In genomic region chr16:54270711-54271110, GRCh38 we compare ENCODE assay signal across 21 cellular contexts. TPM values are rescaled to one million over a fixed set of nuclear protein-coding genes. Genes with fewer than 3 reads are reported as not detected.
DNase-seq lines count a peak whose midpoint lies in the region; ATAC-seq, FAIRE-seq and TF ChIP-seq lines count a peak whose summit lies in the region.
"Had no signal": no experiment of that assay in that cellular context is flagged by ENCODE, and none has a peak within 500 bp of the region (broad histone marks: within the 10 kb centered on the region; RNA-seq: fewer than 3 reads in every experiment).

No MANE protein-coding gene starts in this region.

- TF ChIP-seq EP300 in H1 (IDR thresholded peaks at IDR 0.05; ENCODE audit: borderline replicate concordance in 1 of 2, low read depth in 2 of 2, low read length in 2 of 2), result no peak

- 85% methylated on average over 3 of the region's 3 CpGs; no CpG with 5 or more reads in 1 of the 2 experiments for WGBS in H1 (ENCODE audit: extremely low coverage in 1 of 2, insufficient coverage in 1 of 2, insufficient read length in 1 of 2, insufficient replicate concordance in 2 of 2, low coverage in 1 of 2, low lambda C conversion rate in 2 of 2, missing lambda C conversion rate in 1 of 2), 2 experiments

- no peaks in the 10 kb centered on the region; the same call in 2 of the 3 replicates for H3K36me3 Mint-ChIP-seq in GM23338 (ENCODE audit: low read depth)
- H3K36me3 Mint-ChIP-seq in CD4-positive, alpha-beta T cell (ENCODE audit: low read depth), result no peaks in the 10 kb centered on the region

- H3K9me2 ChIP-seq in GM23338 (ENCODE audit: insufficient read depth), result no peaks in the 10 kb centered on the region

- H2BK5ac ChIP-seq in H1 (ENCODE audit: low read depth, low read length), result no peak overlapping the region

- H3K4ac ChIP-seq in H1 (replicated peaks; ENCODE audit: insufficient read length, low read depth, low read length), result no peak overlapping the region

- no peaks in the 10 kb centered on the region for H3K9me3 Mint-ChIP-seq in GM23338
- H3K9me3 Mint-ChIP-seq in CD4-positive, alpha-beta T cell, result no peaks in the 10 kb centered on the region

- H3K4me2 ChIP-seq in GM23338, result no peak overlapping the region
- H3K4me2 ChIP-seq in H1 (ENCODE audit: insufficient read depth in 1 of 2, low read depth in 2 of 2, low read length in 2 of 2), result no peak overlapping the region

- H3K23me2 ChIP-seq in H1 (ENCODE audit: low read depth, low read length), result no peaks in the 10 kb centered on the region

- DNase-seq in GM23338 (ENCODE audit: low spot score) (no peak), KBM-7 (peak; percentile 67), NOMO-1 treated with DMSO at 0.1 percent for 48 hours (lab: John Stamatoyannopoulos, UW; ENCODE audit: unreplicated experiment) (peak; percentile 59), H1 (ENCODE audit: low read depth in 1 of 2, low spot score in 2 of 2) (no peak), NCI-H2107 treated with DMSO at 0.1 percent for 48 hours (lab: John Stamatoyannopoulos, UW; ENCODE audit: unreplicated experiment) (no peak)
- DNase-seq in CD4-positive, alpha-beta T cell, result no peak
- DNase-seq: BE2C; DMS79; GOT3; KG1; NCI-H1092 treated with DMSO at 0.1 percent for 48 hours; NCI-H146; NCI-H2029; NCI-H226; NCI-H510A treated with DMSO at 0.1 percent for 48 hours; NCI-H774; NK-92 treated with Interleukin-12 subunit alpha and Interleukin-12 subunit beta, amount 100 ng/mL, for 24 hours; T-helper 1 cell had no signal

- H3K9me3 ChIP-seq in H1 (ENCODE audit: insufficient read depth in 2 of 2, low read depth in 1 of 2, low read length in 1 of 2), result no peaks in the 10 kb centered on the region
- no peaks in the 10 kb centered on the region for H3K9me3 ChIP-seq in CD4-positive, alpha-beta T cell (ENCODE audit: control insufficient read depth, low read length)
- H3K9me3 ChIP-seq: BE2C, SJSA1 had no signal

- CTCF ChIA-PET in H1 (lab: Charles Lee; ENCODE audit: partially characterized antibody), result interaction anchor here (2.4 kb wide), 1 partner anchor 11 kb away, joined by 7 read pairs; no protein-coding TSS in a partner anchor
- CTCF ChIA-PET in CD4-positive, alpha-beta T cell (lab: Charles Lee), result no interaction called here

- H2BK20ac ChIP-seq in H1 (ENCODE audit: low read length), result no peak overlapping the region

- TF ChIP-seq CTCF in GM23338 (conservative IDR thresholded peaks at IDR 0.05; ENCODE audit: low read depth in 2 of 2) (no peak), H1 (IDR thresholded peaks at IDR 0.05; ENCODE audit: control extremely low read depth in 1 of 3, insufficient read depth in 1 of 3, low read depth in 1 of 3, low read length in 3 of 3) (no peak)
- TF ChIP-seq CTCF in CD4-positive, alpha-beta T cell (IDR thresholded peaks at IDR 0.05), result no peak

- TF ChIP-seq RAD21 in H1 (IDR thresholded peaks at IDR 0.05 in 1 of 2, conservative IDR thresholded peaks at IDR 0.05 in 1 of 2; ENCODE audit: low read depth in 2 of 2, low read length in 2 of 2), result no peak

- H4K5ac ChIP-seq in H1 (ENCODE audit: insufficient read length, low read depth, low read length), result no peak overlapping the region

- intact Hi-C loops in CD4-positive, alpha-beta T cell (cut with DNase I, micrococcal nuclease), result no loop called here

- H3K56ac ChIP-seq in H1 (replicated peaks; ENCODE audit: insufficient read length, low read depth, low read length), result no peak overlapping the region

- H2BK120ac ChIP-seq in H1 (replicated peaks; ENCODE audit: low read depth, low read length), result no peak overlapping the region

- no peak overlapping the region for H2BK12ac ChIP-seq in H1 (ENCODE audit: low read depth, low read length)

- H3K4me1 Mint-ChIP-seq in GM23338, result no peaks in the 10 kb centered on the region
- H3K4me1 Mint-ChIP-seq in CD4-positive, alpha-beta T cell (ENCODE audit: low read depth), result no peaks in the 10 kb centered on the region

- H3K27me3 Mint-ChIP-seq in GM23338 (ENCODE audit: insufficient read depth, low read depth, poor library complexity), result no peaks in the 10 kb centered on the region
- peaks cover 21% of the 10 kb centered on the region for H3K27me3 Mint-ChIP-seq in CD4-positive, alpha-beta T cell

- H3K4me3 Mint-ChIP-seq in GM23338, result no peak overlapping the region
- no peak overlapping the region for H3K4me3 Mint-ChIP-seq in CD4-positive, alpha-beta T cell

- H3K27ac Mint-ChIP-seq in GM23338, result no peak overlapping the region
- no peak overlapping the region for H3K27ac Mint-ChIP-seq in CD4-positive, alpha-beta T cell

- no peak overlapping the region for H2AK5ac ChIP-seq in H1 (ENCODE audit: low read depth, low read length)

- no peaks in the 10 kb centered on the region for H3K79me2 ChIP-seq in GM23338 (replicated peaks; ENCODE audit: insufficient read depth)
- H3K79me2 ChIP-seq in H1 (ENCODE audit: control insufficient read depth in 1 of 2, insufficient read depth in 2 of 2, low read length in 2 of 2), result no peaks in the 10 kb centered on the region

- H3K36me3 ChIP-seq in GM23338 (ENCODE audit: insufficient read depth), result no peaks in the 10 kb centered on the region
- H3K36me3 ChIP-seq in H1 (ENCODE audit: control insufficient read depth in 2 of 4, insufficient read depth in 4 of 4, low read length in 3 of 4), result no peaks in the 10 kb centered on the region
- H3K36me3 ChIP-seq: BE2C, SJSA1 had no signal

- no peak overlapping the region for H3K14ac ChIP-seq in H1 (ENCODE audit: insufficient read length)

- ATAC-seq in GM23338 (no peak), GM18868 (IDR thresholded peaks at IDR 0.05; ENCODE audit: unreplicated experiment) (no peak)
- ATAC-seq in CD4-positive, alpha-beta T cell (ENCODE audit: poor library complexity), result no peak
- ATAC-seq: Right ventricle myocardium inferior had no signal

- no peak for TF ChIP-seq POLR2A in H1 (IDR thresholded peaks at IDR 0.05; ENCODE audit: control extremely low read depth in 1 of 2, low read depth in 2 of 2, low read length in 2 of 2)

- H3F3A ChIP-seq in GM23338 (replicated peaks; ENCODE audit: low read depth), result no peaks in the 10 kb centered on the region

- H3K9ac ChIP-seq in H1 (replicated peaks in 1 of 4; ENCODE audit: extremely low read depth in 1 of 4, low read depth in 3 of 4, low read length in 3 of 4), result no peak overlapping the region

- H3K4me3 ChIP-seq in GM23338, result no peak overlapping the region
- H3K4me3 ChIP-seq in H1 (ENCODE audit: extremely low read depth in 1 of 4, insufficient read depth in 2 of 4, low read depth in 3 of 4, low read length in 4 of 4), result no peak overlapping the region
- H3K4me3 ChIP-seq: SJSA1 had no signal

- no peak overlapping the region for H3K27ac ChIP-seq in GM23338 (ENCODE audit: low read depth)
- no peak overlapping the region for H3K27ac ChIP-seq in H1 (ENCODE audit: low read depth, low read length)
- no peak overlapping the region for H3K27ac ChIP-seq in CD4-positive, alpha-beta T cell (ENCODE audit: low read depth, low read length)
- H3K27ac ChIP-seq: SJSA1 had no signal

- H3K23ac ChIP-seq in H1 (ENCODE audit: insufficient read length), result no peak overlapping the region

- H4K8ac ChIP-seq in H1 (ENCODE audit: extremely low read depth, insufficient read depth, low read length), result no peak overlapping the region; the same call in 1 of the 2 replicates

- POLR2A ChIA-PET in H1 (lab: Charles Lee; ENCODE audit: partially characterized antibody), result no interaction called here
- POLR2A ChIA-PET in CD4-positive, alpha-beta T cell (lab: Charles Lee), result no interaction called here

- in situ Hi-C loops in KBM-7 (cut with MboI; ENCODE audit: low pct_unique_long_range_greater_than_20kb, low sequenced_read_pairs), result no loop called here

- H3K79me1 ChIP-seq in H1 (ENCODE audit: low read depth, low read length), result no peaks in the 10 kb centered on the region

- no peak for FAIRE-seq in H1 (lab: Jason Lieb, UNC)

- no peaks in the 10 kb centered on the region for H3K4me1 ChIP-seq in GM23338 (ENCODE audit: insufficient read depth)
- H3K4me1 ChIP-seq in H1 (replicated peaks in 1 of 4; ENCODE audit: control insufficient read depth in 3 of 4, insufficient read depth in 4 of 4, low read length in 3 of 4), result no peaks in the 10 kb centered on the region
- H3K4me1 ChIP-seq: BE2C, SJSA1 had no signal

- H2BK15ac ChIP-seq in H1 (ENCODE audit: low read length), result no peak overlapping the region

- H4K20me1 ChIP-seq in GM23338 (replicated peaks; ENCODE audit: insufficient read depth), result no peaks in the 10 kb centered on the region; the same call in 1 of the 2 replicates
- H4K20me1 ChIP-seq in H1 (replicated peaks in 1 of 2; ENCODE audit: control insufficient read depth in 1 of 2, insufficient read depth in 2 of 2, low read length in 2 of 2), result no peaks in the 10 kb centered on the region

- H2AFZ ChIP-seq in GM23338 (peak overlapping the region; percentile 18; the same call in 1 of the 2 replicates), H1 (ENCODE audit: low read length) (peak overlapping the region; percentile 76; the same call in 1 of the 2 replicates)

- no peak overlapping the region for H3K18ac ChIP-seq in H1 (ENCODE audit: extremely low read depth, low read length)

- H4K91ac ChIP-seq in H1 (replicated peaks; ENCODE audit: insufficient read length, low read length), result no peak overlapping the region

- no peaks in the 10 kb centered on the region for H3K27me3 ChIP-seq in GM23338 (ENCODE audit: insufficient read depth)
- H3K27me3 ChIP-seq in H1 (replicated peaks in 1 of 4; ENCODE audit: control insufficient read depth in 3 of 4, extremely low read depth in 1 of 4, insufficient read depth in 3 of 4, low read length in 3 of 4), result no peaks in the 10 kb centered on the region; a peak in 1 of 7 replicates
- peaks cover 5% of the 10 kb centered on the region for H3K27me3 ChIP-seq in CD4-positive, alpha-beta T cell (ENCODE audit: control insufficient read depth, insufficient read depth, low read length)
- H3K27me3 ChIP-seq: BE2C had no signal

TF ChIP-seq in H1, 55 proteins besides CTCF, POLR2A, EP300 and RAD21 (continues in another document):
- no peak for TF ChIP-seq RXRA (IDR thresholded peaks at IDR 0.05; ENCODE audit: insufficient read depth, low read depth, low read length)
- no peak for TF ChIP-seq JUND (IDR thresholded peaks at IDR 0.05; ENCODE audit: low read length)
- TF ChIP-seq POLR2AphosphoS5 (IDR thresholded peaks at IDR 0.05; ENCODE audit: low read depth, low read length), result no peak
- TF ChIP-seq GTF2F1 (IDR thresholded peaks at IDR 0.05; ENCODE audit: borderline replicate concordance, low read depth, low read length), result no peak
- TF ChIP-seq TBP (IDR thresholded peaks at IDR 0.05; ENCODE audit: low read depth, low read length), result no peak

RNA-seq across cellular contexts. Expression of gene IRX3, which starts 15.9 kb away (rescaled TPM):
- 0.90 and 1.7 TPM in 2 replicates for total RNA-seq in GM23338 (2014; rRNA removed; shearing (Covaris generic))
- polyA plus RNA-seq in GM23338 (2016; fragmentation: Nextera tagmentation; extraction: Ambion mirVana) (1.6 and 2.3 TPM in 2 replicates), H1 (2011; rRNA removed) (0.50 and 1.7 TPM in 2 replicates)
- total RNA-seq in H1 (2021; fragmentation: NEBNext Ultra II Directional; extraction: Animal tissue kit (Norgen Biotek cat#: 25700)), result 1.6 and 2.9 TPM in 2 replicates
- 1.6 TPM for polyA plus RNA-seq in H1 (2011; cell fraction: cytosol; rRNA removed)
- 1.5 TPM for polyA plus RNA-seq in H1 (2011; cell fraction: nucleus; rRNA removed)
- 1.2 to 1.8 TPM (median 1.5 TPM) in 4 replicates for polyA plus RNA-seq in H1 (2012, experiment 1 of 2)
- polyA plus RNA-seq in H1 (2012, experiment 2 of 2), result 1.2 TPM
- polyA plus RNA-seq in H1 (2013, experiment 1 of 2), result 1.6 TPM
- polyA plus RNA-seq in H1 (2013, experiment 2 of 2), result 2.4 TPM
- polyA minus RNA-seq in H1 (2011; rRNA and poly(A)+ RNA removed), result 0.13 TPM in 1 of 2 replicates, not detected in the other
- polyA minus RNA-seq in H1 (2011; cell fraction: cytosol; rRNA and poly(A)+ RNA removed), result 2.6 TPM
- polyA minus RNA-seq in H1 (2011; cell fraction: nucleus; rRNA and poly(A)+ RNA removed), result 1.8 TPM
- not detected for total RNA-seq in CD4-positive, alpha-beta T cell

Comparison
In these comparisons a context has a peak if more than half of its experiments do, and no peak if none do; other contexts are left out.
1. DNase-seq: peak in KBM-7 (single experiment) and NOMO-1 treated with DMSO at 0.1 percent for 48 hours (single experiment); none in GM23338 (single experiment), H1 (0 of 2), NCI-H2107 treated with DMSO at 0.1 percent for 48 hours (single experiment) and CD4-positive, alpha-beta T cell (0 of 10).